ENCODE assay signal across 8 cellular contexts in the genomic region with DNA sequence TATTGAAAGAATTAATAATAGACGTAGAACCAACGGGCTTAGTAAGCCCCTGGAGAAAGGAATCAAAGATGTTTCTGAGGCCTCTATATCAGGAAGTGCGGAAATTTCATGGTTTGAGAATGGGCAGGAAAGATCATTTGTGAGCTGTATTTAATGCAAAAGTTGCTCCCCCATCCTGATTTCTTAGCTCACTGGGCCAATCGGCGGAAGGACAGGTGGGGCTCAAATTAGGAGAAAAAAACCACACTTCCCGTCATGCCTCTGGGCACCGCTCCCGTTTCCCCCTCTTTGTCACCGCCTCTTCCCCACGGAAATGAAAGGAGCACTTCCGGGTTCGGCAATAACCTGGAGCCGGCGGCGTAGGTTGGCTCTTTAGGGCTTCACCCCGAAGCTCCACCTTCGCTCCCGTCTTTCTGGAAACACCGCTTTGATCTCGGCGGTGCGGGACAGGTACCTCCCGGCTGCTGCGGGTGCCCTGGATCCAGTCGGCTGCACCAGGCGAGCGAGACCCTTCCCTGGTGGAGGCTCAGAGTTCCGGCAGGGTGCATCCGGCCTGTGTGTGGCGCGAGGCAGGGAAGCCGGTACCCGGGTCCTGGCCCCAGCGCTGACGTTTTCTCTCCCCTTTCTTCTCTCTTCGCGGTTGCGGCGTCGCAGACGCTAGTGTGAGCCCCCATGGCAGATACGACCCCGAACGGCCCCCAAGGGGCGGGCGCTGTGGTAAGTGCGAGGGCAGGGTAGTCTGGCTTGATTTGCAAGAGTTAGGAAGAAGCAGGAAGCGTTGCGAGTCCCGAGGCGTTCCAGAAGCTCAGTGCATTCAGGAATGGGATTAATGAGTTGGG. TPM values are rescaled to one million over a fixed set of nuclear protein-coding genes. Genes with fewer than 3 reads are reported as not detected.
DNase-seq lines count a peak whose midpoint lies in the region; ATAC-seq and TF ChIP-seq lines count a peak whose summit lies in the region.

A gene with protein sequence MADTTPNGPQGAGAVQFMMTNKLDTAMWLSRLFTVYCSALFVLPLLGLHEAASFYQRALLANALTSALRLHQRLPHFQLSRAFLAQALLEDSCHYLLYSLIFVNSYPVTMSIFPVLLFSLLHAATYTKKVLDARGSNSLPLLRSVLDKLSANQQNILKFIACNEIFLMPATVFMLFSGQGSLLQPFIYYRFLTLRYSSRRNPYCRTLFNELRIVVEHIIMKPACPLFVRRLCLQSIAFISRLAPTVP (plus strand): TSS at position 617 of the 839 bp plus-strand sequence. CDS start 56 bp downstream, at position 673.

- DNase-seq in NCI-H1417 treated with DMSO at 0.1 percent for 48 hours (lab: John Stamatoyannopoulos, UW): peak; percentile 51
- DNase-seq in SW480 (ENCODE audit: low spot score): peak; percentile 90
- peak; percentile 81 for DNase-seq in activated naive CD8-positive, alpha-beta T cell treated with anti-CD3 and anti-CD28 coated beads, Interleukin-2, amount 50 U/mL, for 24 hours
- DNase-seq in cardiac muscle cell (ENCODE audit: low read depth in 1 of 2, low spot score in 1 of 2): peak; percentile 88 to 90
- DNase-seq in trophoblast cell: peak; percentile 76 to 90
- DNase-seq in transverse colon: peak; percentile 90

- peak within 1 kb of the TSS; percentile 58 for H2AFZ ChIP-seq in trophoblast cell (ENCODE audit: insufficient read depth, low read length, poor library complexity)

- peaks cover 42% of the 10 kb centered on the region for H3K4me1 Mint-ChIP-seq in activated naive CD8-positive, alpha-beta T cell treated with anti-CD3 and anti-CD28 coated beads, Interleukin-2, amount 50 U/mL, for 24 hours

- peaks cover 36% of the 10 kb centered on the region for H3K36me3 Mint-ChIP-seq in activated naive CD8-positive, alpha-beta T cell treated with anti-CD3 and anti-CD28 coated beads, Interleukin-2, amount 50 U/mL, for 24 hours (ENCODE audit: low read depth)

- H3K36me3 ChIP-seq in cardiac muscle cell (peaks cover 8% of the 10 kb centered on the region), trophoblast cell (ENCODE audit: control insufficient read depth in 1 of 2, insufficient read depth in 2 of 2, low read length in 2 of 2) (peaks cover 3 to 4% of the 10 kb centered on the region in 2 experiments), transverse colon (no peaks in the 10 kb centered on the region)

- intact Hi-C loops in transverse colon (cut with DNase I; ENCODE audit: low total_unique reads): no loop called here

- peak within 1 kb of the TSS; percentile 78 for H4K8ac ChIP-seq in trophoblast cell (ENCODE audit: low read depth, low read length)

- in situ Hi-C loops in transverse colon (cut with MboI; ENCODE audit: low pct_ligation_motif_present in 1 of 4, low pct_unique_long_range_greater_than_20kb in 1 of 4, low sequenced_read_pairs in 3 of 4): no loop called here

- peak within 1 kb of the TSS; percentile 57 for H3K14ac ChIP-seq in trophoblast cell (ENCODE audit: low read length)

- peak; percentile 81 for TF ChIP-seq POLR2A in transverse colon (IDR thresholded peaks at IDR 0.05)

- H3K27ac Mint-ChIP-seq in activated naive CD8-positive, alpha-beta T cell treated with anti-CD3 and anti-CD28 coated beads, Interleukin-2, amount 50 U/mL, for 24 hours: peak within 1 kb of the TSS; percentile 96

- H3K4me1 ChIP-seq in cardiac muscle cell (ENCODE audit: low read depth): peaks cover 8% of the 10 kb centered on the region
- H3K4me1 ChIP-seq in trophoblast cell (ENCODE audit: control insufficient read depth in 1 of 2, insufficient read depth in 2 of 2, low read length in 2 of 2): peaks cover 0 to 8% of the 10 kb centered on the region in 2 experiments
- peaks cover 7 to 32% (median 25%) of the 10 kb centered on the region in 4 donors for H3K4me1 ChIP-seq in transverse colon

- H2BK12ac ChIP-seq in trophoblast cell (ENCODE audit: low read length): no peak within 1 kb of the TSS

- no peaks in the 10 kb centered on the region for H3K9me3 ChIP-seq in cardiac muscle cell (ENCODE audit: low read depth)
- no peaks in the 10 kb centered on the region for H3K9me3 ChIP-seq in trophoblast cell (ENCODE audit: insufficient read depth, low read depth, low read length)
- no peaks in the 10 kb centered on the region for H3K9me3 ChIP-seq in transverse colon

- no CpG with 5 or more reads among the region's 51 CpGs for WGBS in trophoblast cell (ENCODE audit: extremely low coverage, insufficient coverage, insufficient read length)
- 5 to 45% methylated on average over 5 to 50 of the region's 51 CpGs for WGBS in transverse colon (ENCODE audit: low coverage in 1 of 2), 2 donors

- H3K4me3 Mint-ChIP-seq in activated naive CD8-positive, alpha-beta T cell treated with anti-CD3 and anti-CD28 coated beads, Interleukin-2, amount 50 U/mL, for 24 hours: peak within 1 kb of the TSS; percentile 98

- peak within 1 kb of the TSS; percentile 26 for H3K18ac ChIP-seq in trophoblast cell (ENCODE audit: low read length)

- TF ChIP-seq CTCF in GM12873 (IDR thresholded peaks at IDR 0.05; ENCODE audit: insufficient read depth, low read depth, low read length, missing control alignments) (peak; percentile 12), cardiac muscle cell (IDR thresholded peaks at IDR 0.05; ENCODE audit: low read depth, low read length) (peak; percentile 15), transverse colon (IDR thresholded peaks at IDR 0.05) (peak in 4 of 5 experiments; percentile 13 to 55 (median 26))

- H3K79me1 ChIP-seq in trophoblast cell (ENCODE audit: low read length): peaks cover 4% of the 10 kb centered on the region

- H3K9ac ChIP-seq in trophoblast cell (ENCODE audit: low read length): peak within 1 kb of the TSS; percentile 91

- H3K27me3 ChIP-seq in cardiac muscle cell: peaks cover 17% of the 10 kb centered on the region
- no peaks in the 10 kb centered on the region for H3K27me3 ChIP-seq in trophoblast cell (ENCODE audit: insufficient read depth, low read length)
- H3K27me3 ChIP-seq in transverse colon: no peaks in the 10 kb centered on the region

- ATAC-seq in HG02763 (IDR thresholded peaks at IDR 0.05; ENCODE audit: unreplicated experiment): peak; percentile 85
- peak; percentile 82 for ATAC-seq in activated naive CD8-positive, alpha-beta T cell treated with anti-CD3 and anti-CD28 coated beads, Interleukin-2, amount 50 U/mL, for 24 hours

- H3K9me3 Mint-ChIP-seq in activated naive CD8-positive, alpha-beta T cell treated with anti-CD3 and anti-CD28 coated beads, Interleukin-2, amount 50 U/mL, for 24 hours: no peaks in the 10 kb centered on the region

- H3K27me3 Mint-ChIP-seq in activated naive CD8-positive, alpha-beta T cell treated with anti-CD3 and anti-CD28 coated beads, Interleukin-2, amount 50 U/mL, for 24 hours: no peaks in the 10 kb centered on the region

- H4K12ac ChIP-seq in trophoblast cell (ENCODE audit: low read depth, low read length): peak within 1 kb of the TSS; percentile 96

- H2BK5ac ChIP-seq in trophoblast cell (ENCODE audit: low read depth, low read length, poor library complexity): peak within 1 kb of the TSS; percentile 13

- peak within 1 kb of the TSS; percentile 28 for H4K91ac ChIP-seq in trophoblast cell (ENCODE audit: low read depth, low read length)

- peak within 1 kb of the TSS; percentile 84 for H3K4ac ChIP-seq in trophoblast cell (ENCODE audit: low read depth, low read length)

- no peak within 1 kb of the TSS for H2AK5ac ChIP-seq in trophoblast cell (ENCODE audit: low read length)

- H3K79me2 ChIP-seq in trophoblast cell (ENCODE audit: control insufficient read depth, insufficient read depth, low read length, poor library complexity): peaks cover 7% of the 10 kb centered on the region

- H3K27ac ChIP-seq in cardiac muscle cell (peak within 1 kb of the TSS; percentile 91), trophoblast cell (ENCODE audit: low read depth, low read length) (peak within 1 kb of the TSS; percentile 82), transverse colon (peak within 1 kb of the TSS; percentile 85 to 94 (median 88))

- peak within 1 kb of the TSS; percentile 68 for H3K4me2 ChIP-seq in trophoblast cell (ENCODE audit: low read length)

- H3K4me3 ChIP-seq in cardiac muscle cell (peak within 1 kb of the TSS; percentile 78), trophoblast cell (ENCODE audit: low read depth, low read length) (peak within 1 kb of the TSS; percentile 99), transverse colon (peak within 1 kb of the TSS; percentile 87 to 100 (median 98))

- H2BK120ac ChIP-seq in trophoblast cell (ENCODE audit: insufficient read depth, low read length, poor library complexity): peak within 1 kb of the TSS; percentile 83

- no peak for TF ChIP-seq EP300 in transverse colon (IDR thresholded peaks at IDR 0.05; ENCODE audit: low read depth)

- no peak within 1 kb of the TSS for H3K23ac ChIP-seq in trophoblast cell (ENCODE audit: low read length)

RNA-seq across cellular contexts. Expression of the gene that starts here (rescaled TPM):
- total RNA-seq in cardiac muscle cell: 18.9 and 25.2 TPM in 2 replicates
- 16.5 and 17.2 TPM in 2 replicates for polyA plus RNA-seq in cardiac muscle cell
- 87.7 and 94.9 TPM in 2 replicates for polyA plus RNA-seq in trophoblast cell (2013)
- 10 to 100 TPM; 41.8 to 59.3 (median 54.9) TPM for total RNA-seq in transverse colon

Comparison
In these comparisons a context has a peak if more than half of its experiments do, and no peak if none do; other contexts are left out.
1. Peak in every context shown above with its lines: DNase-seq, ATAC-seq, H3K4me3 ChIP-seq and H3K27ac ChIP-seq.